ENCODE assay signal across 21 cellular contexts in the genomic region with DNA sequence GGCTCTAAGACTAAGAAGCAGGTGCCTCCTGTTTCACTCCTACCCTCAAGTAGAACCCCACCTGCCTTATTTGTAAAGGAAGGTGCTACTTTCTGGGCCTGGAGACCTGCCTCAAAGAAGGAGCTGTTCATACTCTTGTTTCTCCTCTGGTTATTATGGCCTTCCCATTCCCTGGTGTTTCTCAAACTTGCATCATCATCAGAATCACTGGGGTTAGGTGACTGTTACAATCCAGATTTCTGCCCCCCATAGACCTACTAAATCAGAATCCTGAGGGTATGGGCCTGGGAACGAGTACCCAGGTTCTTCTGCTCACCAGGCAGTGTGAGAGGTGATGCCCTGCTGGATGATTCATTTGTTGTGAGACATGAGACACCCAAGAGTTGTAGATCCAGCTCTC. TPM values are rescaled to one million over a fixed set of nuclear protein-coding genes. Genes with fewer than 3 reads are reported as not detected.
"Had no signal": no experiment of that assay in that cellular context is flagged by ENCODE, and none has a peak within 500 bp of the region (broad histone marks: within the 10 kb centered on the region; RNA-seq: fewer than 3 reads in every experiment).

No MANE protein-coding gene starts in this region.

- H3K9me3 Mint-ChIP-seq: activated naive CD8-positive, alpha-beta T cell treated with anti-CD3 and anti-CD28 coated beads for 36 hours; endodermal cell; immature natural killer cell; mesothelial cell of epicardium had no signal

- H3K27ac Mint-ChIP-seq: activated naive CD8-positive, alpha-beta T cell treated with anti-CD3 and anti-CD28 coated beads for 36 hours; endodermal cell; immature natural killer cell; mesothelial cell of epicardium had no signal

- H3K27me3 ChIP-seq: brain microvascular endothelial cell, foreskin keratinocyte, SJSA1, suprapubic skin, upper lobe of left lung had no signal

- H3K27ac ChIP-seq: brain microvascular endothelial cell, foreskin keratinocyte, SJSA1, upper lobe of left lung had no signal

- H3K4me3 Mint-ChIP-seq: activated naive CD8-positive, alpha-beta T cell treated with anti-CD3 and anti-CD28 coated beads for 36 hours; endodermal cell; immature natural killer cell; mesothelial cell of epicardium had no signal

- H3K4me3 ChIP-seq: SJSA1, suprapubic skin, upper lobe of left lung had no signal

- H3K9me3 ChIP-seq: SJSA1, suprapubic skin, upper lobe of left lung had no signal

- H3K27me3 Mint-ChIP-seq: activated naive CD8-positive, alpha-beta T cell treated with anti-CD3 and anti-CD28 coated beads for 36 hours had no signal

- H3K4me1 Mint-ChIP-seq: endodermal cell, immature natural killer cell, mesothelial cell of epicardium had no signal

- DNase-seq: activated CD4-positive, alpha-beta T cell treated with anti-CD3 and anti-CD28 coated beads, Interleukin-2, amount 50 U/mL, for 48 hours; activated CD4-positive, CD25-positive, alpha-beta regulatory T cell treated with anti-CD3 and anti-CD28 coated beads, Interleukin-2, amount 50 U/mL, for 72 hours; activated gamma-delta T cell; activated naive CD8-positive, alpha-beta T cell treated with anti-CD3 and anti-CD28 coated beads for 36 hours; anterior cingulate cortex; brain microvascular endothelial cell; cerebellar nuclear complex; dermis blood vessel endothelial cell; endodermal cell; foreskin keratinocyte; head of caudate nucleus; immature natural killer cell; stimulated activated naive CD8-positive, alpha-beta T cell treated with anti-CD3 and anti-CD28 coated beads, Interleukin-15, Interleukin-2, amounts not matched to agents 100 U/mL and 50 U/mL, for 24 hours; SW 1271; T-helper 9 cell; upper lobe of left lung had no signal

- ATAC-seq: foreskin keratinocyte; sciatic nerve; stimulated activated naive CD8-positive, alpha-beta T cell treated with anti-CD3 and anti-CD28 coated beads, Interleukin-15, Interleukin-2, amounts not matched to agents 100 U/mL and 50 U/mL, for 24 hours had no signal

RNA-seq across cellular contexts. Expression of a gene that starts 24.8 kb away (rescaled TPM):
- total RNA-seq: endodermal cell, foreskin keratinocyte, mesothelial cell of epicardium, myocyte had no signal

RNA-seq across cellular contexts. Expression of a gene that starts 39.9 kb away (rescaled TPM):
- total RNA-seq: SJSA1 had no signal
